ENCODE assay signal across 8 cellular contexts in genomic region chr5:9898319-9898718, GRCh38.
DNase-seq lines count a peak whose midpoint lies in the region; ATAC-seq, FAIRE-seq and TF ChIP-seq lines count a peak whose summit lies in the region.

No MANE protein-coding gene starts in this region.

- no peaks in the 10 kb centered on the region for H4K20me1 ChIP-seq in K562 (replicated peaks; ENCODE audit: control insufficient read depth, insufficient read depth, low read length)

- FAIRE-seq in K562 (lab: Jason Lieb, UNC), result peak; percentile 15

- H4K8ac ChIP-seq in mesendoderm (ENCODE audit: low read depth, low read length), result no peak overlapping the region

- H3K79me2 ChIP-seq in K562 (ENCODE audit: control insufficient read depth, insufficient read depth, low read length) (no peaks in the 10 kb centered on the region), mesendoderm (ENCODE audit: control insufficient read depth, insufficient read depth, low read length) (no peaks in the 10 kb centered on the region)

- no peak overlapping the region for H4K5ac ChIP-seq in mesendoderm (ENCODE audit: low read length)

- peak overlapping the region; percentile 51 for H3K18ac ChIP-seq in mesendoderm (ENCODE audit: low read length)

- TF ChIP-seq POLR2A in K562 (conservative IDR thresholded peaks at IDR 0.05), result no peak

- TF ChIP-seq CTCF in K562 (IDR thresholded peaks at IDR 0.05 in 2 of 3, conservative IDR thresholded peaks at IDR 0.05 in 1 of 3; ENCODE audit: insufficient read depth in 2 of 3, low read depth in 1 of 3, low read length in 3 of 3), result 0 out of 6 replicates have a peak, but pooled peaks of 1 of the 3 experiments have one; percentile 21

- peak; percentile 92 for DNase-seq in DMS 273 (lab: John Stamatoyannopoulos, UW; ENCODE audit: unreplicated experiment)
- DNase-seq in Kasumi-1 (lab: John Stamatoyannopoulos, UW), result peak; percentile 17 to 30
- peak in 1 of 4 experiments; percentile 7 for DNase-seq in K562 (ENCODE audit: extremely low read depth in 1 of 4, low spot score in 3 of 4)
- DNase-seq in mesendoderm, result peak; percentile 71
- no peak for DNase-seq in mesenteric fat pad (ENCODE audit: low spot score)
- DNase-seq in NCI-H774 (lab: John Stamatoyannopoulos, UW), result no peak

- H3K27me3 ChIP-seq in K562 (ENCODE audit: control insufficient read depth in 2 of 2, insufficient read depth in 2 of 2, low read length in 2 of 2) (0 out of 5 replicates have a peak, but pooled peaks cover 0 to 4% of the 10 kb centered on the region in 2 experiments), mesendoderm (ENCODE audit: insufficient read depth, low read length, poor library complexity) (no peaks in the 10 kb centered on the region)

- H2BK120ac ChIP-seq in mesendoderm (ENCODE audit: low read depth, low read length), result no peak overlapping the region

- CTCF ChIA-PET in K562 (lab: Yijun Ruan, JAX; ENCODE audit: low intra/inter-chr PET ratio), result no interaction called here

- H2AK5ac ChIP-seq in mesendoderm (ENCODE audit: low read length), result no peak overlapping the region

- ATAC-seq in K562 (no peak), GM18520 (IDR thresholded peaks at IDR 0.05; ENCODE audit: unreplicated experiment) (no peak), GM19328 (IDR thresholded peaks at IDR 0.05; ENCODE audit: unreplicated experiment) (no peak)

- no peaks in the 10 kb centered on the region for H3K4me1 ChIP-seq in K562 (replicated peaks in 1 of 2; ENCODE audit: control insufficient read depth in 2 of 2, insufficient read depth in 2 of 2, low read length in 2 of 2)
- peaks cover 6% of the 10 kb centered on the region for H3K4me1 ChIP-seq in mesendoderm (ENCODE audit: control insufficient read depth, low read depth, low read length)

- TF ChIP-seq RAD21 in K562 (CRISPR knock-in tag; conservative IDR thresholded peaks at IDR 0.05 in 1 of 2, IDR thresholded peaks at IDR 0.05 in 1 of 2), result no peak

- H3K9ac ChIP-seq in K562 (ENCODE audit: insufficient read depth in 1 of 2, low read depth in 2 of 2, low read length in 2 of 2), result no peak overlapping the region
- no peak overlapping the region for H3K9ac ChIP-seq in mesendoderm (ENCODE audit: low read length)

- POLR2A ChIA-PET in K562 (lab: Yijun Ruan, JAX), result no interaction called here

- no peak overlapping the region for H2BK5ac ChIP-seq in mesendoderm (ENCODE audit: low read length)

- no peaks in the 10 kb centered on the region for H3K9me3 ChIP-seq in K562 (replicated peaks; ENCODE audit: control insufficient read depth, insufficient read depth, low read depth, low read length)

- H3K4me2 ChIP-seq in K562 (ENCODE audit: insufficient read depth, low read length), result no peak overlapping the region
- no peak overlapping the region for H3K4me2 ChIP-seq in mesendoderm (ENCODE audit: low read length)

- H3K23ac ChIP-seq in mesendoderm (ENCODE audit: low read length), result no peak overlapping the region

- no TSS peak for BruUV-seq in K562 (replicated peaks; lab: Mats Ljungman, UMichigan)

- no peaks in the 10 kb centered on the region for H3K9me1 ChIP-seq in K562 (ENCODE audit: control insufficient read depth, insufficient read depth, low read length)

- H3K4ac ChIP-seq in mesendoderm (ENCODE audit: low read depth, low read length), result no peak overlapping the region

- H3K4me3 ChIP-seq in K562 (no peak overlapping the region), mesendoderm (ENCODE audit: low read length) (no peak overlapping the region)

- TF ChIP-seq EP300 in K562 (IDR thresholded peaks at IDR 0.05; ENCODE audit: low read length), result no peak

- H3K27ac ChIP-seq in K562 (ENCODE audit: extremely low read depth, low read depth, low read length) (no peak overlapping the region), mesendoderm (ENCODE audit: low read depth, low read length) (no peak overlapping the region)

- no peak overlapping the region for H2BK15ac ChIP-seq in mesendoderm (replicated peaks; ENCODE audit: low read depth)

- in situ Hi-C loops in K562 (cut with MboI), result no loop called here

- no peaks in the 10 kb centered on the region for H3K79me1 ChIP-seq in mesendoderm (ENCODE audit: low read length)

- 0% methylated on average over 4 of the region's 4 CpGs for WGBS in K562 (ENCODE audit: insufficient coverage, low coverage, missing lambda C conversion rate)
- WGBS in mesendoderm (ENCODE audit: extremely low coverage, insufficient coverage, low lambda C conversion rate), result no CpG with 5 or more reads among the region's 4 CpGs

- intact Hi-C loops in K562 (cut with micrococcal nuclease), result no loop called here

- no peak overlapping the region for H3K56ac ChIP-seq in mesendoderm (ENCODE audit: low read length)

- no peak overlapping the region for H2AFZ ChIP-seq in K562 (ENCODE audit: low read depth, low read length)

- H3K36me3 ChIP-seq in K562 (ENCODE audit: control insufficient read depth, insufficient read depth, low read length) (no peaks in the 10 kb centered on the region), mesendoderm (ENCODE audit: control insufficient read depth, insufficient read depth, low read length) (no peaks in the 10 kb centered on the region)

TF ChIP-seq in K562, 482 proteins besides CTCF, POLR2A, EP300 and RAD21:
- no peak for TF ChIP-seq PATZ1 (CRISPR knock-in tag; IDR thresholded peaks at IDR 0.05; ENCODE audit: borderline replicate concordance)
- TF ChIP-seq ZNF75A (CRISPR knock-in tag; IDR thresholded peaks at IDR 0.05), result no peak
- TF ChIP-seq FOXK2 (conservative IDR thresholded peaks at IDR 0.05 in 1 of 2, IDR thresholded peaks at IDR 0.05 in 1 of 2; ENCODE audit: low read depth in 2 of 2), result no peak
- no peak for TF ChIP-seq ZFPM2 (CRISPR knock-in tag; IDR thresholded peaks at IDR 0.05)
- TF ChIP-seq ZNF586 (CRISPR knock-in tag; conservative IDR thresholded peaks at IDR 0.05), result no peak
- no peak for TF ChIP-seq ZNF282 (CRISPR knock-in tag; IDR thresholded peaks at IDR 0.05)
- no peak for TF ChIP-seq LARP7 (IDR thresholded peaks at IDR 0.05)
- no peak for TF ChIP-seq SREBF1 (IDR thresholded peaks at IDR 0.05; ENCODE audit: borderline replicate concordance, low read depth, low read length)
- TF ChIP-seq HCFC1 (IDR thresholded peaks at IDR 0.05; ENCODE audit: low read depth, low read length), result no peak
- no peak for TF ChIP-seq EZH2 (IDR thresholded peaks at IDR 0.05; ENCODE audit: borderline replicate concordance, low read depth, low read length)
- no peak for TF ChIP-seq NR2C1 (IDR thresholded peaks at IDR 0.05)
- no peak for TF ChIP-seq NR2C1 (tag; IDR thresholded peaks at IDR 0.05)
- TF ChIP-seq NR1H2 (CRISPR knock-in tag; IDR thresholded peaks at IDR 0.05), result no peak
- no peak for TF ChIP-seq ERF (CRISPR knock-in tag; IDR thresholded peaks at IDR 0.05)
- no peak for TF ChIP-seq RAD51 (IDR thresholded peaks at IDR 0.05; ENCODE audit: borderline replicate concordance, low read depth)
- no peak for TF ChIP-seq THAP7 (CRISPR knock-in tag; IDR thresholded peaks at IDR 0.05)
- TF ChIP-seq ZNF224 (CRISPR knock-in tag; IDR thresholded peaks at IDR 0.05), result no peak
- TF ChIP-seq ETS2 (tag; IDR thresholded peaks at IDR 0.05; ENCODE audit: borderline replicate concordance, poor library complexity, severe bottlenecking), result no peak

Comparison
In these comparisons a context has a peak if more than half of its experiments do, and no peak if none do; other contexts are left out.
1. DNase-seq: peak in DMS 273 (single experiment), Kasumi-1 (2 of 2) and mesendoderm (single experiment); none in mesenteric fat pad (single experiment) and NCI-H774 (single experiment).